Comparison of ENCODE assay signal across 32 cellular contexts in the genomic region with DNA sequence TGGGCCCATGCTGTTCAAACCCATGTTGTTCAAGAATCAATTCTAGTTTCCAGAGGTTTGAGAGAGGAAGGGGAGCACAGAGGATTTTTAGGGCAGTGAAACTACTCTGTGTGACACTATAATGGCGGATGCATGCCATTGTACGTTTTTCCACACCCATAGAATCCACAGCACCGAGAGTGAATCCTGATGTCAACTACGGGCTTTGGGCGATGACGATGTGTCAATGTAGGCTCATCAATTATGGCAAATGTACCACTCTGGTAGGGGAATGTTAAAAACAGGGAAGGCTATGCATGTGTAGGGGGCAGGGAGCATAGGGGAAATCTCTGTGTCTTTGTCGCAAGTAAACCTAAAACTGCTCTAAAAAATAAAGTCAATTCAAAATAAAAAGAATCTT.
"Had no signal": no experiment of that assay in that cellular context is flagged by ENCODE, and none has a peak within 500 bp of the region (broad histone marks: within the 10 kb centered on the region; RNA-seq: fewer than 3 reads in every experiment).

No MANE protein-coding gene starts in this region.

- H3K36me3 ChIP-seq: Peyer's patch, SJSA1 had no signal

- H3K4me2 ChIP-seq: KMS-11, SK-N-SH had no signal

- H3K4me3 ChIP-seq: Peyer's patch, SJSA1 had no signal

- H3K9ac ChIP-seq: KMS-11, SK-N-SH had no signal

- H3K4me1 ChIP-seq: Peyer's patch had no signal

- DNase-seq: Karpas-422, KBM-7, NCI-H1048, NCI-H1092 treated with DMSO at 0.1 percent for 48 hours, NCI-H1105 treated with DMSO at 0.1 percent for 48 hours, NCI-H1417, NCI-H1436, NCI-H146, NCI-H1694, NCI-H187, NCI-H1930, NCI-H2029 treated with DMSO at 0.1 percent for 48 hours, NCI-H2081 treated with DMSO at 0.1 percent for 48 hours, NCI-H2107, NCI-H2171, NCI-H226, NCI-H446 treated with DMSO at 0.1 percent for 48 hours, NCI-H510A, NCI-H524, NCI-H526, NCI-H69, NCI-H748 treated with DMSO at 0.1 percent for 48 hours, OCI-M1, PC-3, Peyer's patch, Right ventricle myocardium superior, RPMI8226, SHP77 treated with DMSO at 0.1 percent for 48 hours, SK-N-SH, SW 1271 had no signal

- H3K27me3 ChIP-seq: Peyer's patch had no signal

- H3K9me3 ChIP-seq: Peyer's patch, SJSA1, SK-N-SH had no signal

- H3K27ac ChIP-seq: KMS-11, Peyer's patch, SJSA1 had no signal

- H3K9me2 ChIP-seq: SK-N-SH had no signal
